ENCODE assay signal across 8 cellular contexts in genomic region chr13:24511824-24512207, GRCh38. TPM values are rescaled to one million over a fixed set of nuclear protein-coding genes. Genes with fewer than 3 reads are reported as not detected.
DNase-seq lines count a peak whose midpoint lies in the region; ATAC-seq and TF ChIP-seq lines count a peak whose summit lies in the region.

No MANE protein-coding gene starts in this region.

- H3K27me3 ChIP-seq in gastrocnemius medialis: no peaks in the 10 kb centered on the region

- ATAC-seq in HG03066 (IDR thresholded peaks at IDR 0.05; ENCODE audit: low read depth, unreplicated experiment) (peak; percentile 6), T-helper 17 cell (peak; percentile 8), gastrocnemius medialis (peak in 1 of 2 donors; percentile 50), GM19463 (IDR thresholded peaks at IDR 0.05; ENCODE audit: unreplicated experiment) (no peak)

- TF ChIP-seq POLR2A in gastrocnemius medialis (IDR thresholded peaks at IDR 0.05): no peak

- intact Hi-C loops in gastrocnemius medialis (cut with DNase I; ENCODE audit: low total_unique reads): no loop called here

- H3K36me3 ChIP-seq in gastrocnemius medialis: no peaks in the 10 kb centered on the region

- H3K4me1 ChIP-seq in gastrocnemius medialis: peaks cover 0 to 5% of the 10 kb centered on the region in 2 donors

- peak overlapping the region; percentile 95 for H3K27ac Mint-ChIP-seq in T-helper 17 cell

- H3K4me3 ChIP-seq in foreskin fibroblast (ENCODE audit: low read depth in 1 of 2, low read length in 2 of 2) (peak overlapping the region; percentile 76 to 92), gastrocnemius medialis (peak overlapping the region; percentile 71 to 97 (median 82))

- DNase-seq in DMS79 treated with DMSO at 0.1 percent for 48 hours (lab: John Stamatoyannopoulos, UW) (peak; percentile 20), DMS79 (lab: John Stamatoyannopoulos, UW) (no peak), T-helper 17 cell (no peak), foreskin fibroblast (no peak), gastrocnemius medialis (no peak), NCI-H187 treated with DMSO at 0.1 percent for 48 hours (lab: John Stamatoyannopoulos, UW) (no peak)

- H3K4me1 Mint-ChIP-seq in T-helper 17 cell: peaks cover 25% of the 10 kb centered on the region

- peak overlapping the region; percentile 97 for H3K4me3 Mint-ChIP-seq in T-helper 17 cell

- H3K36me3 Mint-ChIP-seq in T-helper 17 cell (ENCODE audit: low read depth): no peaks in the 10 kb centered on the region

- peak overlapping the region; percentile 75 to 81 (median 78) for H3K27ac ChIP-seq in gastrocnemius medialis

- in situ Hi-C loops in gastrocnemius medialis (cut with MboI; ENCODE audit: low sequenced_read_pairs in 4 of 4): no loop called here

- H3K9me3 ChIP-seq in T-helper 17 cell (ENCODE audit: control insufficient read depth, low read length, poor library complexity, severe bottlenecking): no peaks in the 10 kb centered on the region
- H3K9me3 ChIP-seq in gastrocnemius medialis: no peaks in the 10 kb centered on the region

- H3K27me3 Mint-ChIP-seq in T-helper 17 cell: no peaks in the 10 kb centered on the region

- TF ChIP-seq CTCF in foreskin fibroblast (IDR thresholded peaks at IDR 0.05; ENCODE audit: low read depth, low read length): no peak
- TF ChIP-seq CTCF in gastrocnemius medialis (IDR thresholded peaks at IDR 0.05 in 4 of 5, conservative IDR thresholded peaks at IDR 0.05 in 1 of 5): no peak

RNA-seq across cellular contexts. Expression of gene PARP4, which starts 0.8 kb away (rescaled TPM):
- 10 to 100 TPM; 44.7 to 49.0 TPM for total RNA-seq in T-helper 17 cell
- total RNA-seq in gastrocnemius medialis: 10 to 100 TPM in 1 of 4 donors, 1 to 10 TPM in 3; 6.9 to 11.6 (median 7.6) TPM
